ENCODE assay signal across 29 cellular contexts in the genomic region with DNA sequence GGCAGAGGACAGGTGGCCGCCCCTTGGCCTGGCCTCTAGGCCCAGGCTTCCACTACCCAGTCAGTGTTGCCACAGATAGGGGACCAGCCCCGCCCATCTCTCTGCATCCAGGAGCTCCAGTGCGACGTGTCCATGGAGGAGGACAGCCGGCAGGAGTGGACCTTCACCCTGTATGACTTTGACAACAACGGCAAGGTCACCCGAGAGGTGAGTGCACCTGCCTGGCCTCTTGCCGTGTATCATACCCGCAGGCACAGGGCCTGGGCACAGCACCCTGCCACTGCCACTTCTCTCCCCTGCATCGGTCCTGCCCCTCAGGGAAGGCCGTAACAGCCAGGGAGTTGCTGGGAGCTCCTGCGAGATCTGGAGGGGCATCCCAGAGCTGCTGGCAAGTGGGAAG. TPM values are rescaled to one million over a fixed set of nuclear protein-coding genes. Genes with fewer than 3 reads are reported as not detected.
DNase-seq lines count a peak whose midpoint lies in the region; ATAC-seq, FAIRE-seq and TF ChIP-seq lines count a peak whose summit lies in the region.
"Had no signal": no experiment of that assay in that cellular context is flagged by ENCODE, and none has a peak within 500 bp of the region (broad histone marks: within the 10 kb centered on the region; RNA-seq: fewer than 3 reads in every experiment).

No MANE protein-coding gene starts in this region.

- no peak for FAIRE-seq in kidney (lab: Jason Lieb, UNC)
- FAIRE-seq: A549, GM12878, GM12892, GM18507 had no signal

- H3K4me1 ChIP-seq in BLaER1 = peaks cover 43% of the 10 kb centered on the region
- no peaks in the 10 kb centered on the region for H3K4me1 ChIP-seq in RWPE2 (ENCODE audit: insufficient read depth, poor library complexity, severe bottlenecking)
- H3K4me1 ChIP-seq in kidney (ENCODE audit: control insufficient read depth in 1 of 2, insufficient read depth in 1 of 2, low read depth in 1 of 2, low read length in 2 of 2) = peaks cover 0 to 3% of the 10 kb centered on the region in 2 donors
- H3K4me1 ChIP-seq: A549 had no signal

- H3K9me3 ChIP-seq in BLaER1 (no peaks in the 10 kb centered on the region), RWPE2 (ENCODE audit: severe bottlenecking) (no peaks in the 10 kb centered on the region), kidney (ENCODE audit: control insufficient read depth in 1 of 2, low read length in 2 of 2) (no peaks in the 10 kb centered on the region)
- H3K9me3 ChIP-seq: A549 had no signal

- no peak overlapping the region for H3K4me2 ChIP-seq in BLaER1
- H3K4me2 ChIP-seq: A549 had no signal

- H3K27me3 ChIP-seq in BLaER1 (no peaks in the 10 kb centered on the region), RWPE2 (ENCODE audit: insufficient read depth, poor library complexity, severe bottlenecking) (no peaks in the 10 kb centered on the region)

- H3K9ac ChIP-seq in BLaER1 = no peak overlapping the region
- no peak overlapping the region for H3K9ac ChIP-seq in kidney (ENCODE audit: low read length in 2 of 2)

- H3K27ac ChIP-seq in BLaER1 (0 out of 2 replicates have a peak overlapping the region, but pooled peaks have one; percentile 22), RWPE2 (ENCODE audit: poor library complexity, severe bottlenecking) (no peak overlapping the region), kidney (ENCODE audit: low read depth in 2 of 2, low read length in 2 of 2) (no peak overlapping the region)
- H3K27ac ChIP-seq: 22Rv1, A549 had no signal

- H4K20me1 ChIP-seq in BLaER1 = no peaks in the 10 kb centered on the region

- no peaks in the 10 kb centered on the region for H3K36me3 ChIP-seq in BLaER1
- no peaks in the 10 kb centered on the region for H3K36me3 ChIP-seq in RWPE2 (ENCODE audit: low read depth)
- no peaks in the 10 kb centered on the region for H3K36me3 ChIP-seq in kidney (ENCODE audit: control insufficient read depth in 1 of 2, insufficient read depth in 2 of 2, low read length in 2 of 2)

- H3K4me3 ChIP-seq in BLaER1 (no peak overlapping the region), RWPE2 (ENCODE audit: severe bottlenecking) (no peak overlapping the region), kidney (ENCODE audit: low read length in 2 of 2) (no peak overlapping the region)
- H3K4me3 ChIP-seq: A549, GM12878 had no signal

- peak; percentile 53 for DNase-seq in Right ventricle myocardium inferior (ENCODE audit: missing footprints)
- no peak for DNase-seq in Right ventricle myocardium superior
- DNase-seq in RWPE2 (ENCODE audit: low spot score) = peak; percentile 62
- peak; percentile 49 for DNase-seq in kidney
- no peak for DNase-seq in stimulated activated CD4-positive, alpha-beta T cell treated with anti-CD3 and anti-CD28 coated beads, Interleukin-15, amount 100 ng/mL, for 24 hours
- DNase-seq in stimulated activated CD4-positive, alpha-beta T cell treated with anti-CD3 and anti-CD28 coated beads, Interleukin-2, amount 100 ng/mL, for 24 hours = no peak
- DNase-seq: AML-193; C1 segment of cervical spinal cord; CD4-positive, alpha-beta memory T cell; CD4-positive, CD25-positive, alpha-beta regulatory T cell; CD8-positive, alpha-beta memory T cell; COR-L47; DMS 273 treated with DMSO at 0.1 percent for 48 hours; DMS153; DMS53; DMS79; DND-41; EL; GDM1 had no signal

- ATAC-seq in Right ventricle myocardium inferior = no peak
- no peak for ATAC-seq in Right ventricle myocardium superior (ENCODE audit: poor library complexity)
- ATAC-seq in RWPE2 (ENCODE audit: low read depth) = no peak
- ATAC-seq: A549, GM12878 had no signal

- TF ChIP-seq CTCF in RWPE2 (IDR thresholded peaks at IDR 0.05; ENCODE audit: poor library complexity, severe bottlenecking) = no peak
- TF ChIP-seq CTCF in kidney (IDR thresholded peaks at IDR 0.05; ENCODE audit: borderline replicate concordance, extremely low read depth, insufficient read depth) = no peak

- intact Hi-C loops in Right ventricle myocardium inferior (cut with DNase I) = loop anchor here (5.0 kb wide), 1 partner anchor 253 kb away; no protein-coding TSS in a partner anchor
- intact Hi-C loops in Right ventricle myocardium superior (cut with DNase I) = loop anchor here (5.0 kb wide), 1 partner anchor 33 kb away; no protein-coding TSS in a partner anchor
- intact Hi-C loops in kidney (cut with DNase I) = no loop called here

RNA-seq across cellular contexts. Expression of a gene that starts 55.7 kb away (rescaled TPM):
- total RNA-seq in Right ventricle myocardium inferior (0.95 TPM), Right ventricle myocardium superior (0.62 TPM), kidney (6.2 TPM)
- 0.67 TPM for polyA plus RNA-seq in kidney (ENCODE audit: insufficient read depth, low read depth, low replicate concordance)
- total RNA-seq: A172, Daoy, G401 had no signal
- polyA plus RNA-seq: A549, BJ had no signal

Comparison
In these comparisons a context has a peak if more than half of its experiments do, and no peak if none do; other contexts are left out.
1. DNase-seq: peak in Right ventricle myocardium inferior (single experiment), RWPE2 (single experiment) and kidney (single experiment); none in Right ventricle myocardium superior (single experiment), stimulated activated CD4-positive, alpha-beta T cell treated with anti-CD3 and anti-CD28 coated beads, Interleukin-15, amount 100 ng/mL, for 24 hours (single experiment) and stimulated activated CD4-positive, alpha-beta T cell treated with anti-CD3 and anti-CD28 coated beads, Interleukin-2, amount 100 ng/mL, for 24 hours (0 of 2).